ENCODE assay signal across 16 cellular contexts in genomic region chr7:101140339-101140699, GRCh38. TPM values are rescaled to one million over a fixed set of nuclear protein-coding genes. Genes with fewer than 3 reads are reported as not detected.
A peak's percentile ranks its signal among the peaks of the same experiment; 100 is the strongest.
DNase-seq lines count a peak whose midpoint lies in the region; ATAC-seq and TF ChIP-seq lines count a peak whose summit lies in the region.
"Had no signal": no experiment of that assay in that cellular context is flagged by ENCODE, and none has a peak within 500 bp of the region (broad histone marks: within the 10 kb centered on the region; RNA-seq: fewer than 3 reads in every experiment).

No MANE protein-coding gene starts in this region.

- no TSS peak for BruUV-seq in Calu3 (replicated peaks; lab: Mats Ljungman, UMichigan)

- intact Hi-C loops in Calu3 (cut with micrococcal nuclease; ENCODE audit: unreplicated experiment): loop anchor here (10.0 kb wide), 1 partner anchor 144 kb away; no protein-coding TSS in a partner anchor

- no peak for TF ChIP-seq CTCF in Calu3 (IDR thresholded peaks at IDR 0.05; ENCODE audit: unreplicated experiment)
- TF ChIP-seq CTCF in astrocyte of the spinal cord (IDR thresholded peaks at IDR 0.05; ENCODE audit: low read depth, low read length): no peak

- no peak for ATAC-seq in GM21786 (IDR thresholded peaks at IDR 0.05; ENCODE audit: unreplicated experiment)
- ATAC-seq: HepG2 had no signal

- H3K27me3 Mint-ChIP-seq in Calu3 (ENCODE audit: unreplicated experiment): no peaks in the 10 kb centered on the region

- H3K9me3 Mint-ChIP-seq in Calu3 (ENCODE audit: low read depth, unreplicated experiment): no peaks in the 10 kb centered on the region

- DNase-seq in Calu3: no peak
- peak; percentile 3 for DNase-seq in NCI-H2171 (lab: John Stamatoyannopoulos, UW)
- peak; percentile 66 for DNase-seq in astrocyte of the spinal cord (ENCODE audit: low read depth, low spot score)
- peak; percentile 64 for DNase-seq in left kidney (ENCODE audit: low read depth, low spot score)
- no peak for DNase-seq in islet precursor cell
- no peak for DNase-seq in stimulated activated naive CD4-positive, alpha-beta T cell (lab: John Stamatoyannopoulos, UW)
- DNase-seq in SHP77 treated with DMSO at 0.1 percent for 48 hours (lab: John Stamatoyannopoulos, UW): no peak
- DNase-seq: activated naive CD4-positive, alpha-beta T cell treated with anti-CD3 and anti-CD28 coated beads, Interleukin-2, amount 50 U/mL, for 16 hours; caudate nucleus; NCI-H526; SIG-M5; stimulated activated naive CD4-positive, alpha-beta T cell treated with Interleukin-2 at 50 U/mL for 16 hours had no signal

- no peak overlapping the region for H3K4me3 Mint-ChIP-seq in Calu3 (ENCODE audit: low read depth, unreplicated experiment)

- peaks cover 23% of the 10 kb centered on the region for H3K4me1 Mint-ChIP-seq in Calu3 (ENCODE audit: low read depth, unreplicated experiment)

- peaks cover 7% of the 10 kb centered on the region for H3K36me3 Mint-ChIP-seq in Calu3 (ENCODE audit: insufficient read depth, unreplicated experiment)

- H3K4me3 ChIP-seq in astrocyte of the spinal cord (ENCODE audit: low read depth, low read length): no peak overlapping the region

- CTCF ChIA-PET in Calu3 (lab: Charles Lee): interaction anchor here (1.7 kb wide), 1 partner anchor 52 kb away, joined by 6 read pairs; no protein-coding TSS in a partner anchor

- in situ Hi-C loops in astrocyte of the spinal cord (cut with HindIII; ENCODE audit: low sequenced_read_pairs): no loop called here

- H3K27ac Mint-ChIP-seq in Calu3 (ENCODE audit: unreplicated experiment): peak overlapping the region; percentile 49

RNA-seq across cellular contexts. Expression of gene SERPINE1, which starts 13.4 kb away (rescaled TPM):
- total RNA-seq in Calu3 (2022): 1.1 and 1.8 TPM in 2 replicates

RNA-seq across cellular contexts. Expression of gene AP1S1, which starts 14.0 kb away (rescaled TPM):
- 45.6 and 61.6 TPM in 2 replicates for total RNA-seq in Calu3 (2022)

RNA-seq across cellular contexts. Expression of gene VGF, which starts 25.1 kb away (rescaled TPM):
- 0.14 and 0.81 TPM in 2 replicates for total RNA-seq in Calu3 (2022)
- total RNA-seq: urinary bladder had no signal

RNA-seq across cellular contexts. Expression of gene NAT16, which starts 39.8 kb away (rescaled TPM):
- not detected in 2 replicates for total RNA-seq in Calu3 (2022)
- total RNA-seq: HepG2, lower leg skin, urinary bladder had no signal

RNA-seq across cellular contexts. Expression of gene TRIM56, which starts 55.0 kb away (rescaled TPM):
- 44.5 and 62.6 TPM in 2 replicates for total RNA-seq in Calu3 (2022)

Comparison
In these comparisons a context has a peak if more than half of its experiments do, and no peak if none do; other contexts are left out.
1. DNase-seq: peak in NCI-H2171 (single experiment), astrocyte of the spinal cord (single experiment) and left kidney (single experiment); none in Calu3 (single experiment), islet precursor cell (single experiment), stimulated activated naive CD4-positive, alpha-beta T cell (0 of 6) and SHP77 treated with DMSO at 0.1 percent for 48 hours (single experiment).